ENCODE assay signal across 8 cellular contexts in genomic region chr20:45857114-45857835, GRCh38. TPM values are rescaled to one million over a fixed set of nuclear protein-coding genes. Genes with fewer than 3 reads are reported as not detected.
DNase-seq lines count a peak whose midpoint lies in the region; ATAC-seq and TF ChIP-seq lines count a peak whose summit lies in the region.

Gene ACOT8, minus strand, starts transcription at chr20:45857392. Its CDS starts 77 bp downstream, at chr20:45857315.
Gene ZSWIM3, plus strand, starts transcription at chr20:45857614. Its CDS starts 212 bp downstream, at chr20:45857826.

- H3K9me3 ChIP-seq in AG04450 (ENCODE audit: control insufficient read depth, insufficient read depth, low read length) (no peaks in the 10 kb centered on the region), smooth muscle cell (replicated peaks; ENCODE audit: low read depth) (no peaks in the 10 kb centered on the region)

- POLR2A ChIA-PET in AG04450 (lab: Yijun Ruan, JAX) = interaction anchor here (0.8 to 1.4 kb wide), 2 partner anchors 16 to 24 kb away, joined by 4 to 6 read pairs; partner anchors contain the start of gene ZSWIM1

- H2AFZ ChIP-seq in smooth muscle cell (ENCODE audit: low read depth) = peak within 1 kb of the TSS; percentile 88

- H3K9ac ChIP-seq in smooth muscle cell (ENCODE audit: low read depth) = peak within 1 kb of the TSS; percentile 72

- no peaks in the 10 kb centered on the region for H3F3A ChIP-seq in smooth muscle cell (ENCODE audit: low read depth)

- peak within 1 kb of the TSS; percentile 94 for H3K4me2 ChIP-seq in smooth muscle cell

- CTCF ChIA-PET in AG04450 (lab: Charles Lee) = interaction anchor here (0.8 to 1.1 kb wide), 2 partner anchors 11 to 33 kb away, joined by 3 to 4 read pairs; partner anchors contain the start of gene NEURL2

- no peaks in the 10 kb centered on the region for H3K36me3 ChIP-seq in smooth muscle cell (ENCODE audit: low read depth)

- H3K4me1 ChIP-seq in smooth muscle cell (ENCODE audit: low read depth) = peaks cover 13% of the 10 kb centered on the region

- H3K9me3 Mint-ChIP-seq in immature natural killer cell = no peaks in the 10 kb centered on the region

- peak; percentile 100 for DNase-seq in AG04450 (ENCODE audit: low read depth, low spot score)
- DNase-seq in NCI-H2196 (lab: John Stamatoyannopoulos, UW; ENCODE audit: unreplicated experiment) = peak; percentile 100
- DNase-seq in cardiac fibroblast (ENCODE audit: low read depth in 2 of 2) = peak; percentile 100
- DNase-seq in immature natural killer cell = peak; percentile 99
- DNase-seq in smooth muscle cell (lab: John Stamatoyannopoulos, UW; ENCODE audit: unreplicated experiment) = peak; percentile 45

- H3K79me2 ChIP-seq in smooth muscle cell (ENCODE audit: low read depth) = peaks cover 30% of the 10 kb centered on the region

- peak within 1 kb of the TSS; percentile 39 for H3K27ac ChIP-seq in AG04450 (ENCODE audit: low read depth, low read length)
- peak within 1 kb of the TSS; percentile 90 for H3K27ac ChIP-seq in VCaP
- H3K27ac ChIP-seq in smooth muscle cell (ENCODE audit: low read depth) = peak within 1 kb of the TSS; percentile 37

- H3K4me3 ChIP-seq in AG04450 (ENCODE audit: low read depth, low read length) = peak within 1 kb of the TSS; percentile 91
- H3K4me3 ChIP-seq in cardiac fibroblast (replicated peaks in 1 of 2; ENCODE audit: low read depth in 2 of 2, low read length in 2 of 2) = peak within 1 kb of the TSS; percentile 86 to 95
- H3K4me3 ChIP-seq in smooth muscle cell = peak within 1 kb of the TSS; percentile 78

- H3K4me3 Mint-ChIP-seq in immature natural killer cell = peak within 1 kb of the TSS; percentile 94 to 97 (median 96)

- peaks cover 49 to 67% of the 10 kb centered on the region in 2 donors for H3K4me1 Mint-ChIP-seq in immature natural killer cell

- H3K36me3 Mint-ChIP-seq in immature natural killer cell = peaks cover 0 to 12% (median 6%) of the 10 kb centered on the region in 3 donors

- TF ChIP-seq CTCF in AG04450 (IDR thresholded peaks at IDR 0.05; ENCODE audit: low read depth, low read length) = no peak
- TF ChIP-seq CTCF in VCaP (conservative IDR thresholded peaks at IDR 0.05) = no peak
- TF ChIP-seq CTCF in cardiac fibroblast (IDR thresholded peaks at IDR 0.05; ENCODE audit: low read depth, low read length) = no peak
- no peak for TF ChIP-seq CTCF in smooth muscle cell (IDR thresholded peaks at IDR 0.05; ENCODE audit: borderline replicate concordance, insufficient read depth, poor library complexity, severe bottlenecking)

- H4K20me1 ChIP-seq in smooth muscle cell (ENCODE audit: low read depth) = no peaks in the 10 kb centered on the region

- WGBS in smooth muscle cell (ENCODE audit: low lambda C conversion rate) = under 1% methylated on average over 35 of the region's 35 CpGs

- H3K27me3 ChIP-seq in AG04450 (ENCODE audit: control insufficient read depth, insufficient read depth, low read length) (no peaks in the 10 kb centered on the region), smooth muscle cell (ENCODE audit: low read depth) (no peaks in the 10 kb centered on the region)

- peaks cover 0 to 9% (median 4%) of the 10 kb centered on the region in 3 donors for H3K27me3 Mint-ChIP-seq in immature natural killer cell (ENCODE audit: low read depth in 3 of 3)

- H3K27ac Mint-ChIP-seq in immature natural killer cell = peak within 1 kb of the TSS; percentile 95 to 99 (median 98)

- peak; percentile 95 for ATAC-seq in GM18873 (IDR thresholded peaks at IDR 0.05; ENCODE audit: low FRiP score, unreplicated experiment)
- peak; percentile 96 for ATAC-seq in HG03135 (IDR thresholded peaks at IDR 0.05; ENCODE audit: unreplicated experiment)

RNA-seq across cellular contexts. Expression of gene ACOT8, which starts in this region (rescaled TPM):
- polyA plus RNA-seq in AG04450 (2011; rRNA removed) = 27.0 and 37.7 TPM in 2 replicates
- 19.3 and 32.2 TPM in 2 replicates for polyA minus RNA-seq in AG04450 (2011; rRNA and poly(A)+ RNA removed)
- polyA plus RNA-seq in immature natural killer cell = 10 to 100 TPM; 46.9 to 83.7 (median 50.2) TPM
- total RNA-seq in smooth muscle cell = 30.2 and 31.9 TPM in 2 replicates
- polyA plus RNA-seq in smooth muscle cell = 32.6 and 43.8 TPM in 2 replicates

RNA-seq across cellular contexts. Expression of gene ZSWIM3, which starts in this region (rescaled TPM):
- polyA plus RNA-seq in AG04450 (2011; rRNA removed) (4.5 and 4.6 TPM in 2 replicates), immature natural killer cell (1 to 10 TPM in 2 of 3 donors, not detected in 1; 1.2 to 3.1 TPM), smooth muscle cell (1.4 and 2.1 TPM in 2 replicates)
- polyA minus RNA-seq in AG04450 (2011; rRNA and poly(A)+ RNA removed) = 13.5 and 14.2 TPM in 2 replicates
- total RNA-seq in smooth muscle cell = 4.9 and 6.5 TPM in 2 replicates

Comparison
In these comparisons a context has a peak if more than half of its experiments do, and no peak if none do; other contexts are left out.
1. Peak in every context shown above with its lines: DNase-seq, ATAC-seq, H3K4me3 ChIP-seq and H3K27ac ChIP-seq.
2. DNase-seq: peak in every context shown above with its lines; median percentile 100 in AG04450; 100 in NCI-H2196; 100 in cardiac fibroblast; 99 in immature natural killer cell; 45 in smooth muscle cell.
3. H3K27ac ChIP-seq: peak in every context shown above with its lines; median percentile 90 in VCaP; 39 in AG04450; 37 in smooth muscle cell.